In genomic region chr4:147833254-147833653, GRCh38 we compare ENCODE assay signal across 13 cellular contexts.
DNase-seq lines count a peak whose midpoint lies in the region; ATAC-seq, FAIRE-seq and TF ChIP-seq lines count a peak whose summit lies in the region.
"Had no signal": no experiment of that assay in that cellular context is flagged by ENCODE, and none has a peak within 500 bp of the region (broad histone marks: within the 10 kb centered on the region; RNA-seq: fewer than 3 reads in every experiment).

No MANE protein-coding gene starts in this region.

- TF ChIP-seq CTCF in keratinocyte (optimal IDR thresholded peaks at IDR 0.05 in 1 of 3, IDR thresholded peaks at IDR 0.05 in 1 of 3, conservative IDR thresholded peaks at IDR 0.05 in 1 of 3; ENCODE audit: extremely low read depth in 1 of 3, insufficient read depth in 2 of 3, low read length in 3 of 3) (no peak), glutamatergic neuron (IDR thresholded peaks at IDR 0.05; ENCODE audit: partially characterized antibody, unreplicated experiment) (no peak)

- no peak overlapping the region for H3K4me2 ChIP-seq in keratinocyte (ENCODE audit: control insufficient read depth, extremely low read depth, insufficient read depth, low read depth, low read length)

- DNase-seq in HT1080 (ENCODE audit: low read depth) (peak; percentile 24), keratinocyte (ENCODE audit: low read depth, low spot score) (no peak), glutamatergic neuron (no peak), HTR-8/SVneo (ENCODE audit: insufficient read length, low spot score) (no peak)
- DNase-seq in central memory CD8-positive, alpha-beta T cell (ENCODE audit: low spot score in 2 of 2): no peak
- DNase-seq: activated CD4-positive, alpha-beta T cell treated with anti-CD3 and anti-CD28 coated beads for 1 hour; activated gamma-delta T cell treated with Interleukin-2 at 50 U/mL for 16 hours; Calu3; dorsolateral prefrontal cortex; naive thymus-derived CD4-positive, alpha-beta T cell; NCI-H1930 had no signal

- peak overlapping the region; percentile 69 for H3K27ac Mint-ChIP-seq in central memory CD8-positive, alpha-beta T cell (ENCODE audit: low read depth)
- no peak overlapping the region for H3K27ac Mint-ChIP-seq in glutamatergic neuron (ENCODE audit: unreplicated experiment)
- H3K27ac Mint-ChIP-seq: naive thymus-derived CD4-positive, alpha-beta T cell had no signal

- dilution Hi-C loops in keratinocyte (cut with MboI; ENCODE audit: extremely low pct_ligation_motif_present, low sequenced_read_pairs): no loop called here

- no peaks in the 10 kb centered on the region for H3K9me3 Mint-ChIP-seq in central memory CD8-positive, alpha-beta T cell
- H3K9me3 Mint-ChIP-seq in glutamatergic neuron (ENCODE audit: unreplicated experiment): no peaks in the 10 kb centered on the region
- H3K9me3 Mint-ChIP-seq: naive thymus-derived CD4-positive, alpha-beta T cell had no signal

- peaks cover 5% of the 10 kb centered on the region for H3K79me2 ChIP-seq in keratinocyte (ENCODE audit: control insufficient read depth, insufficient read depth, low read length)

- TF ChIP-seq POLR2A in GM18505 (IDR thresholded peaks at IDR 0.05; ENCODE audit: borderline replicate concordance, extremely low read depth, insufficient read depth, insufficient read length): no peak

- ATAC-seq in central memory CD8-positive, alpha-beta T cell (replicated peaks; ENCODE audit: extremely low read depth, poor library complexity, severe bottlenecking): no peak
- ATAC-seq in GM18505 (IDR thresholded peaks at IDR 0.05; ENCODE audit: unreplicated experiment): no peak
- ATAC-seq: naive thymus-derived CD4-positive, alpha-beta T cell had no signal

- H2AFZ ChIP-seq in keratinocyte (ENCODE audit: control insufficient read depth, low read length): no peak overlapping the region

- H3K4me1 ChIP-seq in keratinocyte (ENCODE audit: control insufficient read depth, extremely low read depth, insufficient read depth, low read length) (peaks cover 48% of the 10 kb centered on the region), subcutaneous abdominal adipose tissue (ENCODE audit: control insufficient read depth in 5 of 5, insufficient read depth in 5 of 5, low read length in 5 of 5) (peaks cover 4 to 34% (median 28%) of the 10 kb centered on the region in 5 donors)

- peaks cover 3% of the 10 kb centered on the region for H3K36me3 Mint-ChIP-seq in central memory CD8-positive, alpha-beta T cell (ENCODE audit: insufficient read depth)
- no peaks in the 10 kb centered on the region for H3K36me3 Mint-ChIP-seq in glutamatergic neuron (ENCODE audit: unreplicated experiment)

- H3K36me3 ChIP-seq in keratinocyte (ENCODE audit: control insufficient read depth in 2 of 2, extremely low read depth in 1 of 2, insufficient read depth in 2 of 2, low read length in 2 of 2) (no peaks in the 10 kb centered on the region), subcutaneous abdominal adipose tissue (ENCODE audit: control insufficient read depth in 5 of 5, insufficient read depth in 5 of 5, low read length in 5 of 5) (no peaks in the 10 kb centered on the region)

- H3K27me3 Mint-ChIP-seq in central memory CD8-positive, alpha-beta T cell: no peaks in the 10 kb centered on the region
- H3K27me3 Mint-ChIP-seq in glutamatergic neuron (ENCODE audit: unreplicated experiment): peaks cover 1% of the 10 kb centered on the region
- H3K27me3 Mint-ChIP-seq: naive thymus-derived CD4-positive, alpha-beta T cell had no signal

- FAIRE-seq in keratinocyte (lab: Jason Lieb, UNC) (peak; percentile 39), HTR-8/SVneo (lab: Jason Lieb, UNC) (no peak)

- H3K9ac ChIP-seq in keratinocyte (ENCODE audit: control insufficient read depth, extremely low read depth, insufficient read depth, low read length) (no peak overlapping the region), subcutaneous abdominal adipose tissue (ENCODE audit: low read length in 5 of 5) (peak overlapping the region in 1 of 5 donors; percentile 20)

- no peak overlapping the region for H3K4me3 Mint-ChIP-seq in central memory CD8-positive, alpha-beta T cell
- H3K4me3 Mint-ChIP-seq in glutamatergic neuron (ENCODE audit: unreplicated experiment): no peak overlapping the region

- H3K4me1 Mint-ChIP-seq in central memory CD8-positive, alpha-beta T cell: peaks cover 27% of the 10 kb centered on the region
- H3K4me1 Mint-ChIP-seq in glutamatergic neuron (ENCODE audit: low read depth, unreplicated experiment): peaks cover 17% of the 10 kb centered on the region

- H3K27me3 ChIP-seq in keratinocyte (ENCODE audit: control insufficient read depth, extremely low read depth, insufficient read depth, low read length) (no peaks in the 10 kb centered on the region), subcutaneous abdominal adipose tissue (ENCODE audit: control insufficient read depth in 5 of 5, insufficient read depth in 4 of 5, low read length in 5 of 5) (no peaks in the 10 kb centered on the region)

- H3K9me3 ChIP-seq in keratinocyte (ENCODE audit: control insufficient read depth, low read depth, low read length): no peaks in the 10 kb centered on the region
- no peaks in the 10 kb centered on the region for H3K9me3 ChIP-seq in subcutaneous abdominal adipose tissue (ENCODE audit: control insufficient read depth in 5 of 5, low read length in 5 of 5)

- H3K4me3 ChIP-seq in keratinocyte (ENCODE audit: control insufficient read depth in 2 of 3, extremely low read depth in 1 of 3, insufficient read depth in 2 of 3, low read depth in 1 of 3, low read length in 3 of 3): no peak overlapping the region
- H3K4me3 ChIP-seq in subcutaneous abdominal adipose tissue (ENCODE audit: low read depth in 1 of 5, low read length in 5 of 5): no peak overlapping the region
- H3K4me3 ChIP-seq: dorsolateral prefrontal cortex had no signal

- H3K27ac ChIP-seq in keratinocyte (ENCODE audit: control insufficient read depth, insufficient read depth, low read length): peak overlapping the region; percentile 85
- peak overlapping the region; percentile 62 for H3K27ac ChIP-seq in subcutaneous abdominal adipose tissue (ENCODE audit: low read depth, low read length)

- no peaks in the 10 kb centered on the region for H4K20me1 ChIP-seq in keratinocyte (ENCODE audit: control insufficient read depth, extremely low read depth, insufficient read depth, low read length)

- H3K9me1 ChIP-seq in keratinocyte (ENCODE audit: control insufficient read depth, extremely low read depth, insufficient read depth, low read length): no peaks in the 10 kb centered on the region
